9 cellular contexts compared by ENCODE assay signal in genomic region chr3:46926871-46927717, GRCh38. TPM values are rescaled to one million over a fixed set of nuclear protein-coding genes. Genes with fewer than 3 reads are reported as not detected.
DNase-seq lines count a peak whose midpoint lies in the region; ATAC-seq and TF ChIP-seq lines count a peak whose summit lies in the region.
"Had no signal": no experiment of that assay in that cellular context is flagged by ENCODE, and none has a peak within 500 bp of the region (broad histone marks: within the 10 kb centered on the region; RNA-seq: fewer than 3 reads in every experiment).

No MANE protein-coding gene starts in this region.

- POLR2A ChIA-PET in PC-9 (lab: Charles Lee; ENCODE audit: unreplicated experiment) = no interaction called here

- no TSS peak for BruUV-seq in PC-9 (replicated peaks; lab: Mats Ljungman, UMichigan)

- peak overlapping the region; percentile 89 for H3K27ac Mint-ChIP-seq in endothelial cell (ENCODE audit: unreplicated experiment)
- H3K27ac Mint-ChIP-seq in stimulated activated naive CD8-positive, alpha-beta T cell treated with anti-CD3 and anti-CD28 coated beads, Interleukin-15, Interleukin-2, amounts not matched to agents 100 ng/mL and 50 ng/mL, for 24 hours = peak overlapping the region; percentile 62

- CTCF ChIA-PET in PC-9 (lab: Charles Lee) = no interaction called here

- H4K20me1 ChIP-seq in PC-9 (ENCODE audit: insufficient read depth) = peaks cover 10% of the 10 kb centered on the region

- no peaks in the 10 kb centered on the region for H3K9me3 Mint-ChIP-seq in endothelial cell (ENCODE audit: unreplicated experiment)
- H3K9me3 Mint-ChIP-seq in stimulated activated naive CD8-positive, alpha-beta T cell treated with anti-CD3 and anti-CD28 coated beads, Interleukin-15, Interleukin-2, amounts not matched to agents 100 ng/mL and 50 ng/mL, for 24 hours = no peaks in the 10 kb centered on the region

- peaks cover 40% of the 10 kb centered on the region for H3K4me1 Mint-ChIP-seq in endothelial cell (ENCODE audit: unreplicated experiment)
- H3K4me1 Mint-ChIP-seq in stimulated activated naive CD8-positive, alpha-beta T cell treated with anti-CD3 and anti-CD28 coated beads, Interleukin-15, Interleukin-2, amounts not matched to agents 100 ng/mL and 50 ng/mL, for 24 hours (ENCODE audit: low read depth) = peaks cover 59% of the 10 kb centered on the region

- peaks cover 10% of the 10 kb centered on the region; the same call in 1 of the 2 replicates for H3K36me3 ChIP-seq in PC-9 (ENCODE audit: low read depth)

- H3K4me3 ChIP-seq in PC-9 = no peak overlapping the region
- H3K4me3 ChIP-seq: SK-N-MC had no signal

- peak; percentile 71 for ATAC-seq in GM18511 (IDR thresholded peaks at IDR 0.05; ENCODE audit: unreplicated experiment)
- peak; percentile 47 for ATAC-seq in GM21786 (IDR thresholded peaks at IDR 0.05; ENCODE audit: unreplicated experiment)

- no peaks in the 10 kb centered on the region for H3K27me3 ChIP-seq in PC-9 (ENCODE audit: insufficient read depth, low read depth)

- no peak overlapping the region for H3K27ac ChIP-seq in PC-9
- H3K27ac ChIP-seq: SK-N-MC had no signal

- H3K27me3 Mint-ChIP-seq in endothelial cell (ENCODE audit: unreplicated experiment) = peaks cover 6% of the 10 kb centered on the region
- no peaks in the 10 kb centered on the region for H3K27me3 Mint-ChIP-seq in stimulated activated naive CD8-positive, alpha-beta T cell treated with anti-CD3 and anti-CD28 coated beads, Interleukin-15, Interleukin-2, amounts not matched to agents 100 ng/mL and 50 ng/mL, for 24 hours

- H3K4me2 ChIP-seq in PC-9 = no peak overlapping the region

- no peak overlapping the region for H2AFZ ChIP-seq in PC-9

- no peaks in the 10 kb centered on the region for H3K9me3 ChIP-seq in PC-9 (ENCODE audit: insufficient read depth, low read depth)

- DNase-seq in MV-4-11 (lab: John Stamatoyannopoulos, UW) (peak; percentile 99), endothelial cell (ENCODE audit: low spot score) (no peak), PC-9 (no peak), HCEC 1CT (no peak), NCI-H510A (lab: John Stamatoyannopoulos, UW) (no peak)

- H3K9me2 ChIP-seq in PC-9 (ENCODE audit: insufficient read depth) = no peaks in the 10 kb centered on the region

- intact Hi-C loops in PC-9 (cut with micrococcal nuclease; ENCODE audit: unreplicated experiment) = loop anchor here (10.0 kb wide), 1 partner anchor 398 kb away; no protein-coding TSS in a partner anchor

- peaks cover 21% of the 10 kb centered on the region for H3K36me3 Mint-ChIP-seq in endothelial cell (ENCODE audit: low read depth, unreplicated experiment)
- H3K36me3 Mint-ChIP-seq in stimulated activated naive CD8-positive, alpha-beta T cell treated with anti-CD3 and anti-CD28 coated beads, Interleukin-15, Interleukin-2, amounts not matched to agents 100 ng/mL and 50 ng/mL, for 24 hours (ENCODE audit: low read depth) = peaks cover 54% of the 10 kb centered on the region

- TF ChIP-seq CTCF in endothelial cell (IDR thresholded peaks at IDR 0.05; ENCODE audit: unreplicated experiment) (no peak), PC-9 (conservative IDR thresholded peaks at IDR 0.05) (no peak)

- peaks cover 37% of the 10 kb centered on the region for H3K4me1 ChIP-seq in PC-9 (replicated peaks; ENCODE audit: insufficient read depth)

- peaks cover 23% of the 10 kb centered on the region for H3F3A ChIP-seq in PC-9 (ENCODE audit: insufficient read depth, low read depth)

- H3K4me3 Mint-ChIP-seq in endothelial cell (ENCODE audit: unreplicated experiment) = peak overlapping the region; percentile 47
- peak overlapping the region; percentile 36 for H3K4me3 Mint-ChIP-seq in stimulated activated naive CD8-positive, alpha-beta T cell treated with anti-CD3 and anti-CD28 coated beads, Interleukin-15, Interleukin-2, amounts not matched to agents 100 ng/mL and 50 ng/mL, for 24 hours

- H3K79me2 ChIP-seq in PC-9 (ENCODE audit: low read depth) = peaks cover 37% of the 10 kb centered on the region

RNA-seq across cellular contexts. Expression of gene CCDC12, which starts 49.5 kb away (rescaled TPM):
- total RNA-seq in endothelial cell (ENCODE audit: unreplicated experiment) = 36.3 TPM
- total RNA-seq in PC-9 (2021) = 39.3 and 43.1 TPM in 2 replicates

RNA-seq across cellular contexts. Expression of gene PTH1R, which starts 49.6 kb away (rescaled TPM):
- total RNA-seq in endothelial cell (ENCODE audit: unreplicated experiment) = 6.2 TPM
- not detected in 2 replicates for total RNA-seq in PC-9 (2021)

RNA-seq across cellular contexts. Expression of gene NBEAL2, which starts 52.4 kb away (rescaled TPM):
- total RNA-seq in endothelial cell (ENCODE audit: unreplicated experiment) = 202 TPM
- 69.7 and 81.0 TPM in 2 replicates for total RNA-seq in PC-9 (2021)
